In the genomic region with DNA sequence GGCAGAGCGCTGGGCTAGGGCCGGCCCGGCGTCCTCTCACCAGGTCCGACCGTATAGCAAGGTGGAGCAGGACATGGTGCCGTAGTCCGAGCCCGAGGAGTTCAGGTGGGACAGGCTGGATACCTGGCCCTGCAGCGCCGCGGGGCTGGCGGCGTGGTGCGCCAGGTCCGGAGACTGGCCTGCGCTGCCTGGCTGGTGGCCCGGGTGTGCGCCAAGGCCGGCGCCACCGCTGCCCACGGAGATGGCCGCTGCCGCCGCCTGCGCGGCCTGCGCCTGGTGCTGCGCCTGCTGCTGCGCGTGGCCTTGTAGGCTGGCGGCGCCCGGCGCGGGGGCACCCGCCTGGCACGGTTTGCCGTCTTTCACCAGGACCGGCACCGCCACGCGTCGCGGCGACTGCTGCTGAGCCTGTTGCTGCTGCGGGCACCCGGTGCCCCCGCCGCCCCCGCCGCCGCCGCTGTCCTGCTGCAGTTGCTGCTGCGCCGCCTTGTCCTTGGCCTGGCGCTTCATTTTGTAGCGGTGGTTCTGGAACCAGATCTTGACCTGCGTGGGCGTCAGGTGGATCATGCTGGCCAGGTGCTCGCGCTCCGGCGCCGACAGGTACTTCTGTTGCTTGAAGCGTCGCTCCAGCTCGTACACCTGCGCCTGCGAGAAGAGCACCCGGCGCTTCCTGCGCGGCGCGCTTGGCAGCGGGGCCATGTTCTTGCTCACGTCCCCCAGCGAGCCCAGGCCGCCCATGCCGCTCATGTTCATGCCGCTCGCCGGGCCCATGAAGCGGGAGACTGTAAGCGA, we compare ENCODE assay signal across 13 cellular contexts. TPM values are rescaled to one million over a fixed set of nuclear protein-coding genes. Genes with fewer than 3 reads are reported as not detected.
DNase-seq lines count a peak whose midpoint lies in the region; ATAC-seq and TF ChIP-seq lines count a peak whose summit lies in the region.
"Had no signal": no experiment of that assay in that cellular context is flagged by ENCODE, and none has a peak within 500 bp of the region (broad histone marks: within the 10 kb centered on the region; RNA-seq: fewer than 3 reads in every experiment).

No MANE protein-coding gene starts in this region.

- H3K4me1 ChIP-seq in RWPE2 (ENCODE audit: insufficient read depth, poor library complexity, severe bottlenecking) (peaks cover 2% of the 10 kb centered on the region), thyroid gland (peaks cover 2 to 3% of the 10 kb centered on the region in 2 donors)

- H3K4me3 Mint-ChIP-seq in T-cell, result peak overlapping the region in 1 of 3 donors; percentile 13
- H3K4me3 Mint-ChIP-seq: activated B cell treated with CpG ODN at 0.5 μM for 24 hours had no signal

- H3K4me1 Mint-ChIP-seq in T-cell, result peaks cover 17 to 19% (median 18%) of the 10 kb centered on the region in 3 donors

- no peak overlapping the region for H3K4me3 ChIP-seq in RWPE2 (ENCODE audit: severe bottlenecking)
- H3K4me3 ChIP-seq in thyroid gland (replicated peaks in 1 of 3), result peak overlapping the region; percentile 53 to 87 (median 81)

- TF ChIP-seq CTCF in RWPE2 (IDR thresholded peaks at IDR 0.05; ENCODE audit: poor library complexity, severe bottlenecking) (no peak), thyroid gland (IDR thresholded peaks at IDR 0.05) (no peak)

- H3K27me3 Mint-ChIP-seq in T-cell, result peaks cover 51 to 75% of the 10 kb centered on the region in 2 donors

- H3K36me3 Mint-ChIP-seq in T-cell, result no peaks in the 10 kb centered on the region

- no peaks in the 10 kb centered on the region for H3K36me3 ChIP-seq in RWPE2 (ENCODE audit: low read depth)
- peaks cover 21 to 29% of the 10 kb centered on the region in 2 donors for H3K36me3 ChIP-seq in thyroid gland
- H3K36me3 ChIP-seq: esophagus squamous epithelium had no signal

- no peaks in the 10 kb centered on the region for H3K9me3 ChIP-seq in RWPE2 (ENCODE audit: severe bottlenecking)
- no peaks in the 10 kb centered on the region for H3K9me3 ChIP-seq in thyroid gland
- H3K9me3 ChIP-seq: esophagus squamous epithelium had no signal

- H3K27ac Mint-ChIP-seq in T-cell, result no peak overlapping the region
- H3K27ac Mint-ChIP-seq: activated B cell treated with CpG ODN at 0.5 μM for 24 hours had no signal

- intact Hi-C loops in thyroid gland (cut with DNase I) (loop anchor here (2.0 to 5.0 kb wide), 3 partner anchors 13 to 245 kb away; no protein-coding TSS in a partner anchor), head of caudate nucleus (cut with DNase I) (no loop called here)

- DNase-seq in NCI-H748 (lab: John Stamatoyannopoulos, UW; ENCODE audit: unreplicated experiment) (peak; percentile 75), NCI-H748 treated with DMSO at 0.1 percent for 48 hours (lab: John Stamatoyannopoulos, UW) (no peak), RWPE2 (ENCODE audit: low spot score) (peak; percentile 64), left lobe of liver (ENCODE audit: low spot score) (no peak), thyroid gland (peak; percentile 51 to 60), head of caudate nucleus (no peak), T-cell (no peak)
- DNase-seq: activated B cell treated with CpG ODN at 0.5 μM for 24 hours, EL, esophagus squamous epithelium had no signal

- CTCF ChIA-PET in T-cell (lab: Charles Lee), result no interaction called here

- no peak overlapping the region for H3K27ac ChIP-seq in RWPE2 (ENCODE audit: poor library complexity, severe bottlenecking)
- H3K27ac ChIP-seq in thyroid gland, result peak overlapping the region; percentile 98 to 100 (median 99)
- H3K27ac ChIP-seq: esophagus squamous epithelium had no signal

- ATAC-seq in RWPE2 (ENCODE audit: low read depth) (peak; percentile 6; the same call in 2 of the 3 replicates), left lobe of liver (peak; percentile 68), GM21717 (IDR thresholded peaks at IDR 0.05; ENCODE audit: unreplicated experiment) (no peak), T-cell (replicated peaks in 1 of 4) (no peak)

- POLR2A ChIA-PET in T-cell (lab: Charles Lee), result no interaction called here

- peaks cover 100% of the 10 kb centered on the region for H3K27me3 ChIP-seq in RWPE2 (ENCODE audit: insufficient read depth, poor library complexity, severe bottlenecking)
- H3K27me3 ChIP-seq in thyroid gland, result no peaks in the 10 kb centered on the region

- TF ChIP-seq POLR2A in thyroid gland (IDR thresholded peaks at IDR 0.05), result peak in 1 of 2 donors; percentile 8

- WGBS in thyroid gland, 2 donors, result 0 to 11% methylated on average over 6 to 25 of the region's 87 CpGs

- H3K9me3 Mint-ChIP-seq in T-cell, result no peaks in the 10 kb centered on the region
- H3K9me3 Mint-ChIP-seq: activated B cell treated with CpG ODN at 0.5 μM for 24 hours had no signal

RNA-seq across cellular contexts. Expression of a gene that starts 2.6 kb away (rescaled TPM):
- total RNA-seq in left lobe of liver, result 0.10 TPM
- 100 to 1,000 TPM; 209 to 375 (median 310) TPM for total RNA-seq in thyroid gland
- total RNA-seq in T-cell, result under 1 TPM in 3 of 5 donors, not detected in 2; 0.16 to 0.23 (median 0.16) TPM
- total RNA-seq: activated B cell treated with CpG ODN at 0.5 μM for 24 hours, esophagus squamous epithelium, osteoblast, urinary bladder had no signal

Comparison
In these comparisons a context has a peak if more than half of its experiments do, and no peak if none do; other contexts are left out.
1. DNase-seq: peak in NCI-H748 (single experiment), RWPE2 (single experiment) and thyroid gland (2 of 2); none in NCI-H748 treated with DMSO at 0.1 percent for 48 hours (single experiment), left lobe of liver (single experiment), head of caudate nucleus (0 of 42) and T-cell (0 of 34).
2. ATAC-seq: peak in RWPE2 (single experiment) and left lobe of liver (single experiment); none in GM21717 (single experiment) and T-cell (0 of 4).
3. RNA of a gene that starts 2.6 kb away (total RNA-seq): 209 to 375 TPM in thyroid gland; 0.16 to 0.23 TPM in T-cell and 0.10 TPM in left lobe of liver (single experiment); every median in the first group is over 100 times any median in the second.